In genomic region chr11:6812391-6813005, GRCh38 we compare ENCODE assay signal across 10 cellular contexts. TPM values are rescaled to one million over a fixed set of nuclear protein-coding genes. Genes with fewer than 3 reads are reported as not detected.
DNase-seq lines count a peak whose midpoint lies in the region; ATAC-seq, FAIRE-seq and TF ChIP-seq lines count a peak whose summit lies in the region.
"Had no signal": no experiment of that assay in that cellular context is flagged by ENCODE, and none has a peak within 500 bp of the region (broad histone marks: within the 10 kb centered on the region; RNA-seq: fewer than 3 reads in every experiment).

No MANE protein-coding gene starts in this region.

- H3K4me1 ChIP-seq in Peyer's patch (no peaks in the 10 kb centered on the region), K562 (replicated peaks in 1 of 2; ENCODE audit: control insufficient read depth in 2 of 2, insufficient read depth in 2 of 2, low read length in 2 of 2) (no peaks in the 10 kb centered on the region)

- peak; percentile 43 to 72 for TF ChIP-seq RAD21 in K562 (CRISPR knock-in tag; conservative IDR thresholded peaks at IDR 0.05 in 1 of 2, IDR thresholded peaks at IDR 0.05 in 1 of 2)

- CTCF ChIA-PET in K562 (lab: Yijun Ruan, JAX; ENCODE audit: low intra/inter-chr PET ratio): no interaction called here

- no peak overlapping the region for H3K9ac ChIP-seq in K562 (ENCODE audit: insufficient read depth in 1 of 2, low read depth in 2 of 2, low read length in 2 of 2)

- POLR2A ChIA-PET in K562 (lab: Yijun Ruan, JAX): interaction anchor here (0.6 to 1.2 kb wide), 3 partner anchors 307 to 382 kb away, joined by 3 to 4 read pairs (median 3); no protein-coding TSS in a partner anchor

- H3K9me3 ChIP-seq in Peyer's patch (no peaks in the 10 kb centered on the region), K562 (replicated peaks; ENCODE audit: control insufficient read depth, insufficient read depth, low read depth, low read length) (no peaks in the 10 kb centered on the region)

- peaks cover 44% of the 10 kb centered on the region for H3K27me3 Mint-ChIP-seq in stimulated activated naive CD8-positive, alpha-beta T cell treated with anti-CD3 and anti-CD28 coated beads, Interleukin-15, amount 100 ng/mL, for 72 hours

- H3K27ac ChIP-seq in Peyer's patch: no peak overlapping the region
- no peak overlapping the region for H3K27ac ChIP-seq in K562 (ENCODE audit: extremely low read depth, low read depth, low read length)

- peak; percentile 95 for FAIRE-seq in K562 (lab: Jason Lieb, UNC)
- FAIRE-seq: A204.1 had no signal

- no peaks in the 10 kb centered on the region for H3K79me2 ChIP-seq in K562 (ENCODE audit: control insufficient read depth, insufficient read depth, low read length)

- TF ChIP-seq CTCF in Peyer's patch (IDR thresholded peaks at IDR 0.05) (peak; percentile 12 to 84 (median 68)), K562 (IDR thresholded peaks at IDR 0.05 in 2 of 3, conservative IDR thresholded peaks at IDR 0.05 in 1 of 3; ENCODE audit: insufficient read depth in 2 of 3, low read depth in 1 of 3, low read length in 3 of 3) (peak; percentile 78 to 87 (median 86))

- H3K36me3 ChIP-seq in Peyer's patch: no peaks in the 10 kb centered on the region
- H3K36me3 ChIP-seq in K562 (ENCODE audit: control insufficient read depth, insufficient read depth, low read length): no peaks in the 10 kb centered on the region

- WGBS in K562 (ENCODE audit: insufficient coverage, low coverage, missing lambda C conversion rate): 7% methylated on average over 6 of the region's 6 CpGs

- H3K9me1 ChIP-seq in K562 (ENCODE audit: control insufficient read depth, insufficient read depth, low read length): no peaks in the 10 kb centered on the region

- DNase-seq in DMS 273 (lab: John Stamatoyannopoulos, UW; ENCODE audit: unreplicated experiment): peak; percentile 43
- DNase-seq in DMS 273 treated with DMSO at 0.1 percent for 48 hours (lab: John Stamatoyannopoulos, UW): no peak
- DNase-seq in HuH-7 (ENCODE audit: low spot score): peak; percentile 55
- peak in 1 of 3 donors; percentile 66 for DNase-seq in Peyer's patch
- DNase-seq in K562 (ENCODE audit: extremely low read depth in 1 of 4, low spot score in 3 of 4): peak; percentile 58 to 72 (median 61)
- peak in 1 of 2 donors; percentile 11 for DNase-seq in left colon
- peak; percentile 37 to 48 for DNase-seq in stimulated activated naive CD8-positive, alpha-beta T cell treated with anti-CD3 and anti-CD28 coated beads, Interleukin-15, amount 100 ng/mL, for 72 hours

- H3K4me3 Mint-ChIP-seq in stimulated activated naive CD8-positive, alpha-beta T cell treated with anti-CD3 and anti-CD28 coated beads, Interleukin-15, amount 100 ng/mL, for 72 hours: no peak overlapping the region
- H3K4me3 Mint-ChIP-seq: dendritic cell treated with granulocyte-macrophage colony-stimulating factor and Interleukin-4, amounts not matched to agents 40 ng/mL and 50 ng/mL, for 4 days had no signal

- no peaks in the 10 kb centered on the region for H3K9me3 Mint-ChIP-seq in stimulated activated naive CD8-positive, alpha-beta T cell treated with anti-CD3 and anti-CD28 coated beads, Interleukin-15, amount 100 ng/mL, for 72 hours
- H3K9me3 Mint-ChIP-seq: dendritic cell treated with granulocyte-macrophage colony-stimulating factor and Interleukin-4, amounts not matched to agents 40 ng/mL and 50 ng/mL, for 4 days had no signal

- H3K4me3 ChIP-seq in Peyer's patch (no peak overlapping the region), K562 (no peak overlapping the region)

- no peak overlapping the region for H3K27ac Mint-ChIP-seq in stimulated activated naive CD8-positive, alpha-beta T cell treated with anti-CD3 and anti-CD28 coated beads, Interleukin-15, amount 100 ng/mL, for 72 hours
- H3K27ac Mint-ChIP-seq: dendritic cell treated with granulocyte-macrophage colony-stimulating factor and Interleukin-4, amounts not matched to agents 40 ng/mL and 50 ng/mL, for 4 days had no signal

- TF ChIP-seq POLR2A in Peyer's patch (IDR thresholded peaks at IDR 0.05) (no peak), K562 (conservative IDR thresholded peaks at IDR 0.05) (no peak)

- no peak overlapping the region for H3K4me2 ChIP-seq in K562 (ENCODE audit: insufficient read depth, low read length)

- no peak for TF ChIP-seq EP300 in K562 (IDR thresholded peaks at IDR 0.05; ENCODE audit: low read length)

- H3K4me1 Mint-ChIP-seq in stimulated activated naive CD8-positive, alpha-beta T cell treated with anti-CD3 and anti-CD28 coated beads, Interleukin-15, amount 100 ng/mL, for 72 hours: no peaks in the 10 kb centered on the region

- H3K27me3 ChIP-seq in Peyer's patch (no peaks in the 10 kb centered on the region), K562 (ENCODE audit: control insufficient read depth in 2 of 2, insufficient read depth in 2 of 2, low read length in 2 of 2) (no peaks in the 10 kb centered on the region; a peak in 1 of 5 replicates)

- intact Hi-C loops in K562 (cut with micrococcal nuclease) (loop anchor here (10.0 kb wide), 1 partner anchor 282 kb away; no protein-coding TSS in a partner anchor), left colon (cut with DNase I, micrococcal nuclease) (no loop called here)

- in situ Hi-C loops in K562 (cut with MboI): no loop called here

- BruUV-seq in K562 (replicated peaks; lab: Mats Ljungman, UMichigan): no TSS peak

- H2AFZ ChIP-seq in K562 (ENCODE audit: low read depth, low read length): no peak overlapping the region

- H4K20me1 ChIP-seq in K562 (replicated peaks; ENCODE audit: control insufficient read depth, insufficient read depth, low read length): no peaks in the 10 kb centered on the region

- ATAC-seq in GM21447 (IDR thresholded peaks at IDR 0.05; ENCODE audit: unreplicated experiment) (peak; percentile 79), K562 (peak; percentile 94), left colon (peak; percentile 57)
- peak; percentile 83 for ATAC-seq in stimulated activated naive CD8-positive, alpha-beta T cell treated with anti-CD3 and anti-CD28 coated beads, Interleukin-15, amount 100 ng/mL, for 72 hours

RNA-seq across cellular contexts. Expression of gene OR6A2, which starts 13.0 kb away (rescaled TPM):
- total RNA-seq in Peyer's patch: under 1 TPM in 2 of 4 donors, not detected in 2; 0.40 to 0.70 TPM
- total RNA-seq in K562 (2011; cell fraction: chromatin; rRNA removed; ENCODE audit: low replicate concordance): 5.9 and 12.5 TPM in 2 replicates
- total RNA-seq in K562 (2011; cell fraction: nucleolus; rRNA removed): 3.2 and 5.7 TPM in 2 replicates
- 8.9 and 22.8 TPM in 2 replicates for total RNA-seq in K562 (2011; cell fraction: nucleoplasm; rRNA removed)
- 0.41 and 0.50 TPM in 2 replicates for total RNA-seq in K562 (2014; rRNA removed)
- 0.69 and 0.80 TPM in 2 replicates for total RNA-seq in K562 (2014; rRNA removed; fragmentation: Illumina TruSeq; extraction: Trizol)
- 0.47 and 0.72 TPM in 2 replicates for total RNA-seq in K562 (2015; rRNA removed; fragmentation: Illumina TruSeq; extraction: Trizol)
- total RNA-seq in K562 (2021): 0.34 and 0.35 TPM in 2 replicates
- polyA plus RNA-seq in K562 (2011; rRNA removed): 0.11 and 0.18 TPM in 2 replicates
- polyA plus RNA-seq in K562 (2011; cell fraction: cytosol; rRNA removed): not detected in 2 replicates
- 1.4 and 2.5 TPM in 2 replicates for polyA plus RNA-seq in K562 (2011; cell fraction: nucleus; rRNA removed)
- 0.01 and 0.08 TPM in 2 replicates for polyA plus RNA-seq in K562 (2012)
- polyA plus RNA-seq in K562 (2014; fragmentation: Illumina TruSeq; extraction: Trizol): not detected in 2 replicates
- polyA plus RNA-seq in K562 (2014; fragmentation: Nextera tagmentation; extraction: Ambion mirVana): under 1 TPM in 1 of 2 experiments, not detected in 1; 0.04 TPM
- 0.05 and 0.11 TPM in 2 replicates for polyA plus RNA-seq in K562 (2014; rRNA removed)
- 6.1 and 6.3 TPM in 2 replicates for polyA minus RNA-seq in K562 (2011; rRNA and poly(A)+ RNA removed)
- polyA minus RNA-seq in K562 (2011; cell fraction: cytosol; rRNA and poly(A)+ RNA removed): not detected in 2 replicates
- polyA minus RNA-seq in K562 (2011; cell fraction: nucleus; rRNA and poly(A)+ RNA removed): 7.9 and 8.8 TPM in 2 replicates
- under 1 TPM; 0.08 to 0.43 TPM for total RNA-seq in left colon

RNA-seq across cellular contexts. Expression of gene OR2AG1, which starts 29.7 kb away (rescaled TPM):
- not detected for total RNA-seq in Peyer's patch
- 0.16 and 0.19 TPM in 2 replicates for total RNA-seq in K562 (2011; cell fraction: chromatin; rRNA removed; ENCODE audit: low replicate concordance)
- under 0.01 TPM in 1 of 2 replicates, not detected in the other for total RNA-seq in K562 (2011; cell fraction: nucleolus; rRNA removed)
- total RNA-seq in K562 (2011; cell fraction: nucleoplasm; rRNA removed): 0.07 TPM in 1 of 2 replicates, not detected in the other
- not detected in 2 replicates for total RNA-seq in K562 (2014; rRNA removed)
- total RNA-seq in K562 (2014; rRNA removed; fragmentation: Illumina TruSeq; extraction: Trizol): 0.03 TPM in 1 of 2 replicates, not detected in the other
- total RNA-seq in K562 (2015; rRNA removed; fragmentation: Illumina TruSeq; extraction: Trizol): not detected in 2 replicates
- total RNA-seq in K562 (2021): not detected in 2 replicates
- polyA plus RNA-seq in K562 (2011; rRNA removed): 0.03 and 0.06 TPM in 2 replicates
- polyA plus RNA-seq in K562 (2011; cell fraction: cytosol; rRNA removed): 0.10 and 0.21 TPM in 2 replicates
- 0.01 and 0.23 TPM in 2 replicates for polyA plus RNA-seq in K562 (2011; cell fraction: nucleus; rRNA removed)
- polyA plus RNA-seq in K562 (2012): 0.05 and 0.11 TPM in 2 replicates
- not detected in 2 replicates for polyA plus RNA-seq in K562 (2014; fragmentation: Illumina TruSeq; extraction: Trizol)
- polyA plus RNA-seq in K562 (2014; fragmentation: Nextera tagmentation; extraction: Ambion mirVana): under 1 TPM; 0.08 to 0.11 TPM
- 0.05 TPM in 1 of 2 replicates, not detected in the other for polyA plus RNA-seq in K562 (2014; rRNA removed)
- 0.28 TPM in 1 of 2 replicates, not detected in the other for polyA minus RNA-seq in K562 (2011; rRNA and poly(A)+ RNA removed)
- not detected in 2 replicates for polyA minus RNA-seq in K562 (2011; cell fraction: cytosol; rRNA and poly(A)+ RNA removed)
- 0.13 TPM in 1 of 2 replicates, not detected in the other for polyA minus RNA-seq in K562 (2011; cell fraction: nucleus; rRNA and poly(A)+ RNA removed)
- not detected for total RNA-seq in left colon

RNA-seq across cellular contexts. Expression of gene OR10A5, which starts 33.0 kb away (rescaled TPM):
- total RNA-seq in Peyer's patch: not detected
- not detected in 2 replicates for total RNA-seq in K562 (2011; cell fraction: chromatin; rRNA removed; ENCODE audit: low replicate concordance)
- total RNA-seq in K562 (2011; cell fraction: nucleolus; rRNA removed): not detected in 2 replicates
- total RNA-seq in K562 (2011; cell fraction: nucleoplasm; rRNA removed): not detected in 2 replicates
- not detected in 2 replicates for total RNA-seq in K562 (2014; rRNA removed)
- not detected in 2 replicates for total RNA-seq in K562 (2014; rRNA removed; fragmentation: Illumina TruSeq; extraction: Trizol)
- not detected in 2 replicates for total RNA-seq in K562 (2015; rRNA removed; fragmentation: Illumina TruSeq; extraction: Trizol)
- total RNA-seq in K562 (2021): not detected in 2 replicates
- polyA plus RNA-seq in K562 (2011; rRNA removed): not detected in 2 replicates
- not detected in 2 replicates for polyA plus RNA-seq in K562 (2011; cell fraction: cytosol; rRNA removed)
- not detected in 2 replicates for polyA plus RNA-seq in K562 (2011; cell fraction: nucleus; rRNA removed)
- not detected in 2 replicates for polyA plus RNA-seq in K562 (2012)
- polyA plus RNA-seq in K562 (2014; fragmentation: Illumina TruSeq; extraction: Trizol): not detected in 2 replicates
- under 1 TPM in 1 of 2 experiments, not detected in 1; 0.14 TPM for polyA plus RNA-seq in K562 (2014; fragmentation: Nextera tagmentation; extraction: Ambion mirVana)
- polyA plus RNA-seq in K562 (2014; rRNA removed): not detected in 2 replicates
- not detected in 2 replicates for polyA minus RNA-seq in K562 (2011; rRNA and poly(A)+ RNA removed)
- not detected in 2 replicates for polyA minus RNA-seq in K562 (2011; cell fraction: cytosol; rRNA and poly(A)+ RNA removed)
- polyA minus RNA-seq in K562 (2011; cell fraction: nucleus; rRNA and poly(A)+ RNA removed): not detected in 2 replicates
- total RNA-seq in left colon: not detected

RNA-seq across cellular contexts. Expression of gene OR2AG2, which starts 40.7 kb away (rescaled TPM):
- total RNA-seq in Peyer's patch (1 to 10 TPM in 1 of 4 donors, under 1 TPM in 2, not detected in 1; 0.18 to 1.2 (median 0.85) TPM), K562 (2014; rRNA removed) (0.23 and 0.65 TPM in 2 replicates), K562 (2014; rRNA removed; fragmentation: Illumina TruSeq; extraction: Trizol) (0.73 and 0.77 TPM in 2 replicates), K562 (2015; rRNA removed; fragmentation: Illumina TruSeq; extraction: Trizol) (0.38 and 0.58 TPM in 2 replicates), K562 (2021) (0.42 and 0.55 TPM in 2 replicates), left colon (under 1 TPM; 0.11 to 0.21 TPM)
- 11.1 and 11.8 TPM in 2 replicates for total RNA-seq in K562 (2011; cell fraction: chromatin; rRNA removed; ENCODE audit: low replicate concordance)
- total RNA-seq in K562 (2011; cell fraction: nucleolus; rRNA removed): 4.7 and 6.4 TPM in 2 replicates
- 17.2 and 55.7 TPM in 2 replicates for total RNA-seq in K562 (2011; cell fraction: nucleoplasm; rRNA removed)
- polyA plus RNA-seq in K562 (2011; rRNA removed) (0.66 and 0.91 TPM in 2 replicates), K562 (2014; fragmentation: Illumina TruSeq; extraction: Trizol) (0.71 and 0.79 TPM in 2 replicates), K562 (2014; fragmentation: Nextera tagmentation; extraction: Ambion mirVana) (under 1 TPM; 0.15 to 0.18 TPM), K562 (2014; rRNA removed) (0.37 and 0.67 TPM in 2 replicates)
- polyA plus RNA-seq in K562 (2011; cell fraction: cytosol; rRNA removed): 0.74 and 1.4 TPM in 2 replicates
- 1.0 and 3.0 TPM in 2 replicates for polyA plus RNA-seq in K562 (2011; cell fraction: nucleus; rRNA removed)
- polyA plus RNA-seq in K562 (2012): 0.29 and 1.0 TPM in 2 replicates
- polyA minus RNA-seq in K562 (2011; rRNA and poly(A)+ RNA removed): 6.1 and 8.9 TPM in 2 replicates
- polyA minus RNA-seq in K562 (2011; cell fraction: cytosol; rRNA and poly(A)+ RNA removed): 0.48 TPM in 1 of 2 replicates, not detected in the other
- 4.2 and 6.1 TPM in 2 replicates for polyA minus RNA-seq in K562 (2011; cell fraction: nucleus; rRNA and poly(A)+ RNA removed)

RNA-seq across cellular contexts. Expression of gene OR10A2, which starts 50.4 kb away (rescaled TPM):
- not detected for total RNA-seq in Peyer's patch
- not detected in 2 replicates for total RNA-seq in K562 (2011; cell fraction: chromatin; rRNA removed; ENCODE audit: low replicate concordance)
- not detected in 2 replicates for total RNA-seq in K562 (2011; cell fraction: nucleolus; rRNA removed)
- total RNA-seq in K562 (2011; cell fraction: nucleoplasm; rRNA removed): not detected in 2 replicates
- total RNA-seq in K562 (2014; rRNA removed): not detected in 2 replicates
- total RNA-seq in K562 (2014; rRNA removed; fragmentation: Illumina TruSeq; extraction: Trizol): not detected in 2 replicates
- not detected in 2 replicates for total RNA-seq in K562 (2015; rRNA removed; fragmentation: Illumina TruSeq; extraction: Trizol)
- not detected in 2 replicates for total RNA-seq in K562 (2021)
- not detected in 2 replicates for polyA plus RNA-seq in K562 (2011; rRNA removed)
- polyA plus RNA-seq in K562 (2011; cell fraction: cytosol; rRNA removed): not detected in 2 replicates
- polyA plus RNA-seq in K562 (2011; cell fraction: nucleus; rRNA removed): not detected in 2 replicates
- 0.06 and 0.09 TPM in 2 replicates for polyA plus RNA-seq in K562 (2012)
- not detected in 2 replicates for polyA plus RNA-seq in K562 (2014; fragmentation: Illumina TruSeq; extraction: Trizol)
- under 1 TPM in 1 of 2 experiments, not detected in 1; 0.10 TPM for polyA plus RNA-seq in K562 (2014; fragmentation: Nextera tagmentation; extraction: Ambion mirVana)
- polyA plus RNA-seq in K562 (2014; rRNA removed): not detected in 2 replicates
- polyA minus RNA-seq in K562 (2011; rRNA and poly(A)+ RNA removed): not detected in 2 replicates
- not detected in 2 replicates for polyA minus RNA-seq in K562 (2011; cell fraction: cytosol; rRNA and poly(A)+ RNA removed)
- not detected in 2 replicates for polyA minus RNA-seq in K562 (2011; cell fraction: nucleus; rRNA and poly(A)+ RNA removed)
- total RNA-seq in left colon: not detected
